In genomic region chr20:8627386-8628030, GRCh38 we compare ENCODE assay signal across 18 cellular contexts.
DNase-seq lines count a peak whose midpoint lies in the region; ATAC-seq and TF ChIP-seq lines count a peak whose summit lies in the region.
"Had no signal": no experiment of that assay in that cellular context is flagged by ENCODE, and none has a peak within 500 bp of the region (broad histone marks: within the 10 kb centered on the region; RNA-seq: fewer than 3 reads in every experiment).

No MANE protein-coding gene starts in this region.

- H3K27ac Mint-ChIP-seq in MCF 10A (ENCODE audit: low read depth, unreplicated experiment): no peak overlapping the region
- H3K27ac Mint-ChIP-seq: activated T-helper 1 cell treated with anti-CD3 and anti-CD28 coated beads, Interleukin-12 subunit alpha, Interleukin-12 subunit beta, Interleukin-2, Interleukin-4 antibody, amounts not matched to agents 30 ng/mL and 10 ng/mL and 1 ng/mL, durations not matched to agents 14 hours and 24 hours and 36 hours; CD4-positive, CD25-positive, alpha-beta regulatory T cell; stimulated activated memory B cell treated with anti-CD40 and anti-IgM and Interleukin-4, amounts not matched to agents 10 μg/mL and 1 μg/mL and 100 μg/mL, for 72 hours had no signal

- no peaks in the 10 kb centered on the region for H4K20me1 ChIP-seq in mammary epithelial cell (ENCODE audit: insufficient read depth, low read length)
- H4K20me1 ChIP-seq in osteoblast (ENCODE audit: insufficient read depth, low read length): no peaks in the 10 kb centered on the region

- H3K4me3 ChIP-seq in mammary epithelial cell (replicated peaks in 1 of 3; ENCODE audit: insufficient read depth in 1 of 3, low read depth in 2 of 3, low read length in 3 of 3) (no peak overlapping the region), gastroesophageal sphincter (peak overlapping the region; percentile 14 to 19), osteoblast (ENCODE audit: insufficient read depth, low read length) (peak overlapping the region; percentile 68), urinary bladder (ENCODE audit: low read depth, low read length) (no peak overlapping the region)

- no peaks in the 10 kb centered on the region for H3K4me1 ChIP-seq in mammary epithelial cell (ENCODE audit: insufficient read depth, low read length)
- H3K4me1 ChIP-seq in gastroesophageal sphincter: peaks cover 0 to 31% (median 0%) of the 10 kb centered on the region in 3 donors
- H3K4me1 ChIP-seq in osteoblast (ENCODE audit: insufficient read depth, low read length): no peaks in the 10 kb centered on the region
- peaks cover 4% of the 10 kb centered on the region for H3K4me1 ChIP-seq in urinary bladder (ENCODE audit: insufficient read depth)

- POLR2A ChIA-PET in MCF 10A (lab: Yijun Ruan, JAX): no interaction called here

- BruUV-seq in MCF 10A (replicated peaks; lab: Mats Ljungman, UMichigan) (no TSS peak), mammary epithelial cell (replicated peaks; lab: Mats Ljungman, UMichigan) (no TSS peak)

- H3K79me2 ChIP-seq in mammary epithelial cell (ENCODE audit: insufficient read depth, low read length) (no peaks in the 10 kb centered on the region), osteoblast (ENCODE audit: insufficient read depth, low read length) (no peaks in the 10 kb centered on the region)

- 34% methylated on average over 5 of the region's 5 CpGs for WGBS in mammary epithelial cell (ENCODE audit: low coverage, missing lambda C conversion rate)
- 24 to 57% methylated on average over 4 to 5 of the region's 5 CpGs for WGBS in gastroesophageal sphincter (ENCODE audit: low coverage in 1 of 2), 2 donors
- 37% methylated on average over 5 of the region's 5 CpGs for WGBS in urinary bladder

- dilution Hi-C loops in mammary epithelial cell (cut with HindIII; ENCODE audit: low sequenced_read_pairs): no loop called here

- intact Hi-C loops in MCF 10A (cut with micrococcal nuclease): no loop called here
- intact Hi-C loops in mammary epithelial cell (cut with micrococcal nuclease): no loop called here

- TF ChIP-seq CTCF in MCF 10A (IDR thresholded peaks at IDR 0.05; ENCODE audit: unreplicated experiment): no peak
- TF ChIP-seq CTCF in mammary epithelial cell (conservative IDR thresholded peaks at IDR 0.05 in 1 of 2, IDR thresholded peaks at IDR 0.05 in 1 of 2; ENCODE audit: extremely low read depth in 1 of 2, insufficient read depth in 1 of 2, low read depth in 1 of 2, low read length in 2 of 2): no peak
- no peak for TF ChIP-seq CTCF in gastroesophageal sphincter (IDR thresholded peaks at IDR 0.05)
- no peak for TF ChIP-seq CTCF in osteoblast (IDR thresholded peaks at IDR 0.05; ENCODE audit: extremely low read depth, low read depth, low read length)

- no peak overlapping the region for H3K9ac ChIP-seq in mammary epithelial cell (ENCODE audit: insufficient read depth, low read length)

- in situ Hi-C loops in mammary epithelial cell (cut with MboI; ENCODE audit: low sequenced_read_pairs in 2 of 2): no loop called here

- H3K27me3 Mint-ChIP-seq in MCF 10A (ENCODE audit: insufficient read depth, unreplicated experiment): no peaks in the 10 kb centered on the region
- H3K27me3 Mint-ChIP-seq: CD4-positive, CD25-positive, alpha-beta regulatory T cell; central memory CD8-positive, alpha-beta T cell; stimulated activated memory B cell treated with anti-CD40 and anti-IgM and Interleukin-4, amounts not matched to agents 10 μg/mL and 1 μg/mL and 100 μg/mL, for 72 hours had no signal

- peaks cover 5% of the 10 kb centered on the region for H3K4me1 Mint-ChIP-seq in MCF 10A (ENCODE audit: insufficient read depth, unreplicated experiment)
- H3K4me1 Mint-ChIP-seq: CD4-positive, CD25-positive, alpha-beta regulatory T cell; stimulated activated memory B cell treated with anti-CD40 and anti-IgM and Interleukin-4, amounts not matched to agents 10 μg/mL and 1 μg/mL and 100 μg/mL, for 72 hours had no signal

- CTCF ChIA-PET in MCF 10A (lab: Yijun Ruan, JAX): interaction anchor here (0.6 kb wide), 1 partner anchor 18 kb away, joined by 3 read pairs; no protein-coding TSS in a partner anchor
- CTCF ChIA-PET in mammary epithelial cell (lab: Charles Lee; ENCODE audit: low non-redundant PET): no interaction called here

- H3K36me3 Mint-ChIP-seq in MCF 10A (ENCODE audit: insufficient read depth, unreplicated experiment): peaks cover 7% of the 10 kb centered on the region
- H3K36me3 Mint-ChIP-seq: CD4-positive, CD25-positive, alpha-beta regulatory T cell; stimulated activated memory B cell treated with anti-CD40 and anti-IgM and Interleukin-4, amounts not matched to agents 10 μg/mL and 1 μg/mL and 100 μg/mL, for 72 hours had no signal

- peak; percentile 22 for ATAC-seq in gastroesophageal sphincter
- no peak for ATAC-seq in GM21515 (IDR thresholded peaks at IDR 0.05; ENCODE audit: unreplicated experiment)
- ATAC-seq: stimulated activated memory B cell treated with anti-CD40 and anti-IgM and Interleukin-4, amounts not matched to agents 10 μg/mL and 1 μg/mL and 100 μg/mL, for 72 hours had no signal

- H3K27ac ChIP-seq in mammary epithelial cell (ENCODE audit: insufficient read depth, low read depth, low read length) (no peak overlapping the region), gastroesophageal sphincter (peak overlapping the region in 3 of 4 donors; percentile 20 to 61 (median 49)), osteoblast (ENCODE audit: low read depth, low read length) (peak overlapping the region; percentile 23), urinary bladder (ENCODE audit: low read depth) (peak overlapping the region; percentile 3)

- H3K9me3 Mint-ChIP-seq in MCF 10A (ENCODE audit: unreplicated experiment): no peaks in the 10 kb centered on the region
- H3K9me3 Mint-ChIP-seq: activated T-helper 1 cell treated with anti-CD3 and anti-CD28 coated beads, Interleukin-12 subunit alpha, Interleukin-12 subunit beta, Interleukin-2, Interleukin-4 antibody, amounts not matched to agents 30 ng/mL and 10 ng/mL and 1 ng/mL, durations not matched to agents 14 hours and 24 hours and 36 hours; central memory CD8-positive, alpha-beta T cell; stimulated activated memory B cell treated with anti-CD40 and anti-IgM and Interleukin-4, amounts not matched to agents 10 μg/mL and 1 μg/mL and 100 μg/mL, for 72 hours had no signal

- no peak overlapping the region for H3K4me2 ChIP-seq in mammary epithelial cell (ENCODE audit: insufficient read depth, low read depth, low read length)
- peak overlapping the region; percentile 83 for H3K4me2 ChIP-seq in osteoblast (ENCODE audit: insufficient read depth, low read length)

- H3K36me3 ChIP-seq in mammary epithelial cell (ENCODE audit: insufficient read depth, low read length) (no peaks in the 10 kb centered on the region), gastroesophageal sphincter (no peaks in the 10 kb centered on the region), osteoblast (ENCODE audit: insufficient read depth, low read length) (no peaks in the 10 kb centered on the region), urinary bladder (ENCODE audit: insufficient read depth) (peaks cover 2% of the 10 kb centered on the region)

- no peak for TF ChIP-seq EP300 in gastroesophageal sphincter (IDR thresholded peaks at IDR 0.05)

- H3K4me3 Mint-ChIP-seq in MCF 10A (ENCODE audit: unreplicated experiment): peak overlapping the region; percentile 59
- H3K4me3 Mint-ChIP-seq: activated T-helper 1 cell treated with anti-CD3 and anti-CD28 coated beads, Interleukin-12 subunit alpha, Interleukin-12 subunit beta, Interleukin-2, Interleukin-4 antibody, amounts not matched to agents 30 ng/mL and 10 ng/mL and 1 ng/mL, durations not matched to agents 14 hours and 24 hours and 36 hours; CD4-positive, CD25-positive, alpha-beta regulatory T cell; central memory CD8-positive, alpha-beta T cell; stimulated activated memory B cell treated with anti-CD40 and anti-IgM and Interleukin-4, amounts not matched to agents 10 μg/mL and 1 μg/mL and 100 μg/mL, for 72 hours had no signal

- TF ChIP-seq POLR2A in gastroesophageal sphincter (IDR thresholded peaks at IDR 0.05): no peak

- DNase-seq in MCF 10A (ENCODE audit: unreplicated experiment) (no peak), mammary epithelial cell (no peak), osteoblast (ENCODE audit: insufficient read length, low spot score, missing footprints) (no peak), retina (no peak)
- no peak for DNase-seq in activated CD4-positive, alpha-beta T cell treated with anti-CD3 and anti-CD28 coated beads, Interleukin-2, amount 50 U/mL, for 48 hours
- DNase-seq: activated CD8-positive, alpha-beta memory T cell treated with anti-CD3 and anti-CD28 coated beads for 24 hours; CD4-positive, CD25-positive, alpha-beta regulatory T cell; DMS79 treated with DMSO at 0.1 percent for 48 hours; midbrain; NCI-H187 treated with DMSO at 0.1 percent for 48 hours; NCI-H510A treated with DMSO at 0.1 percent for 48 hours; nucleus accumbens had no signal

- no peaks in the 10 kb centered on the region for H3K27me3 ChIP-seq in mammary epithelial cell (ENCODE audit: insufficient read depth, low read length)
- H3K27me3 ChIP-seq in gastroesophageal sphincter: no peaks in the 10 kb centered on the region
- H3K27me3 ChIP-seq in osteoblast (ENCODE audit: insufficient read depth, low read length): no peaks in the 10 kb centered on the region

- no peak overlapping the region for H2AFZ ChIP-seq in mammary epithelial cell (ENCODE audit: low read depth, low read length)
- H2AFZ ChIP-seq in osteoblast (ENCODE audit: low read length): peak overlapping the region; percentile 89

- no peaks in the 10 kb centered on the region for H3K9me3 ChIP-seq in mammary epithelial cell (replicated peaks; ENCODE audit: insufficient read depth, low read length)
- no peaks in the 10 kb centered on the region for H3K9me3 ChIP-seq in gastroesophageal sphincter
- no peaks in the 10 kb centered on the region for H3K9me3 ChIP-seq in osteoblast (ENCODE audit: low read depth, low read length)

Comparison
In these comparisons a context has a peak if more than half of its experiments do, and no peak if none do; other contexts are left out.
1. H3K4me3 ChIP-seq: peak in gastroesophageal sphincter (2 of 2) and osteoblast (single experiment); none in mammary epithelial cell (0 of 3) and urinary bladder (single experiment).